Comparison of ENCODE assay signal across 20 cellular contexts in the genomic region with DNA sequence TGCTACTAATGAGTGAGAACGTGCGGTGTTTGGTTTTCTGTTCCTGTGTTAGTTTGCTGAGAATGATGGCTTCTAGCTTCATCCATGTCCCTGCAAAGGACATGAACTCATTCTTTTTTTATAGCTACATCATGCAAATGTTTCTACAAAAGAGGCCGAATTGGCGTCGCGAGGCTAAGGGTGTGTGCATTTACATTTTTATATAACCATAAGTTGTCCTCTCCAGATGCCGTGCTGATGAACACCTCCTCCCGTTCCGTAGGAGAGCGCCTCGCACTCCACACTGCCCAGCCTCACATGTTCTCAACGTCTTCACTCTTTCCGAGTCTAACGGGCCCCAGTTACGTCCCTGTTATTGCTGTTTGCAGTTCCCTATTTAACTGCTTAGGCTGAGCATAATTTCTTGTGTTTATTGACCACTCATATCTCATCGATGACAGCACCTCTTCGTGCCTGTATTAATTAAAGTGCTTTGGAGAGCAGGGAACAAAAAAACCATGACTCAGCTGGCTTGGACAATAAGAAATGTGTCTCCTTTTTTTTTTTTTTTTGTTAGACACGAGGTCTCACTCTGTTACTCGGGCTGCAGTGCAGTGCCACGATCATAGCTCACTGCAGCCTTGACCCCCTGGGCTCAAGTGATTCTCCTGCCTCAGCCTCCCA.
"Had no signal": no experiment of that assay in that cellular context is flagged by ENCODE, and none has a peak within 500 bp of the region (broad histone marks: within the 10 kb centered on the region; RNA-seq: fewer than 3 reads in every experiment).

No MANE protein-coding gene starts in this region.

- H3K27me3 Mint-ChIP-seq: activated CD4-positive, alpha-beta T cell treated with anti-CD3 and anti-CD28 coated beads, Interleukin-2, amount 10 ng/mL, durations not matched to agents 7 days and 5 days; central memory CD8-positive, alpha-beta T cell had no signal

- H3K4me3 Mint-ChIP-seq: activated CD4-positive, alpha-beta T cell treated with anti-CD3 and anti-CD28 coated beads, Interleukin-2, amount 10 ng/mL, durations not matched to agents 7 days and 5 days; activated naive CD4-positive, alpha-beta T cell treated with anti-CD3 and anti-CD28 coated beads for 36 hours; activated T-cell treated with anti-CD3 and anti-CD28 coated beads, Interleukin-2, amount 50 U/mL, for 4 hours; central memory CD8-positive, alpha-beta T cell; endodermal cell had no signal

- H3K27me3 ChIP-seq: colonic mucosa, gastrocnemius medialis, heart left ventricle, right atrium auricular region, tibial nerve had no signal

- H3K9me3 Mint-ChIP-seq: activated CD4-positive, alpha-beta T cell treated with anti-CD3 and anti-CD28 coated beads, Interleukin-2, amount 10 ng/mL, durations not matched to agents 7 days and 5 days; activated T-cell treated with anti-CD3 and anti-CD28 coated beads, Interleukin-2, amount 50 U/mL, for 4 hours; central memory CD8-positive, alpha-beta T cell had no signal

- H3K4me3 ChIP-seq: colonic mucosa, gastrocnemius medialis, heart left ventricle, left lung, prostate gland, right atrium auricular region, tibial nerve had no signal

- H3K9me3 ChIP-seq: colonic mucosa, gastrocnemius medialis, prostate gland had no signal

- H3K27ac Mint-ChIP-seq: activated CD4-positive, alpha-beta T cell treated with anti-CD3 and anti-CD28 coated beads, Interleukin-2, amount 10 ng/mL, durations not matched to agents 7 days and 5 days; activated naive CD4-positive, alpha-beta T cell treated with anti-CD3 and anti-CD28 coated beads for 36 hours; endodermal cell had no signal

- H3K36me3 ChIP-seq: colonic mucosa, gastrocnemius medialis, heart left ventricle, left lung, prostate gland, right atrium auricular region, tibial nerve had no signal

- H3K4me1 ChIP-seq: colonic mucosa, gastrocnemius medialis, heart left ventricle, left lung, prostate gland, right atrium auricular region, tibial nerve had no signal

- DNase-seq: activated CD4-positive, alpha-beta T cell treated with anti-CD3 and anti-CD28 coated beads, Interleukin-2, amount 10 ng/mL, durations not matched to agents 7 days and 5 days; activated CD8-positive, alpha-beta memory T cell treated with anti-CD3 and anti-CD28 coated beads, Interleukin-2, amount 50 U/mL, for 4 hours; activated naive CD4-positive, alpha-beta T cell treated with anti-CD3 and anti-CD28 coated beads for 36 hours; activated T-cell treated with anti-CD3 and anti-CD28 coated beads, Interleukin-2, amount 50 U/mL, for 4 hours; colonic mucosa; endodermal cell; gastrocnemius medialis; heart left ventricle; left lung; mammary epithelial cell; stimulated activated CD4-positive, alpha-beta T cell treated with anti-CD3 and anti-CD28 coated beads, Interleukin-12 subunit alpha, Interleukin-12 subunit beta, amount 100 ng/mL, for 4 hours; stimulated activated CD4-positive, alpha-beta T cell treated with anti-CD3 and anti-CD28 coated beads, Interleukin-2, amount 100 ng/mL, for 24 hours; stimulated activated naive CD8-positive, alpha-beta T cell treated with anti-CD3 and anti-CD28 coated beads, Interleukin-15, Interleukin-2, amounts not matched to agents 100 U/mL and 50 U/mL, for 24 hours; substantia nigra had no signal

- ATAC-seq: activated CD4-positive, CD25-positive, alpha-beta regulatory T cell treated with anti-CD3 and anti-CD28 coated beads, Interleukin-2, amount 50 U/mL, for 24 hours; activated T-cell treated with anti-CD3 and anti-CD28 coated beads, Interleukin-2, amount 50 U/mL, for 4 hours; gastrocnemius medialis; heart left ventricle; left lung; stimulated activated naive CD8-positive, alpha-beta T cell treated with anti-CD3 and anti-CD28 coated beads, Interleukin-15, Interleukin-2, amounts not matched to agents 100 U/mL and 50 U/mL, for 24 hours had no signal

- H3K4me1 Mint-ChIP-seq: activated CD4-positive, alpha-beta T cell treated with anti-CD3 and anti-CD28 coated beads, Interleukin-2, amount 10 ng/mL, durations not matched to agents 7 days and 5 days; central memory CD8-positive, alpha-beta T cell had no signal

- H3K27ac ChIP-seq: colonic mucosa, epithelial cell of prostate, gastrocnemius medialis, heart left ventricle, left lung, prostate gland, right atrium auricular region, tibial nerve had no signal
